Comparison of ENCODE assay signal across 13 cellular contexts in genomic region chr7:137937202-137937560, GRCh38.
A peak's percentile ranks its signal among the peaks of the same experiment; 100 is the strongest.
DNase-seq lines count a peak whose midpoint lies in the region; ATAC-seq and TF ChIP-seq lines count a peak whose summit lies in the region.
"Had no signal": no experiment of that assay in that cellular context is flagged by ENCODE, and none has a peak within 500 bp of the region (broad histone marks: within the 10 kb centered on the region; RNA-seq: fewer than 3 reads in every experiment).

No MANE protein-coding gene starts in this region.

- H3K36me3 ChIP-seq in left ventricle myocardium inferior (no peaks in the 10 kb centered on the region), colonic mucosa (no peaks in the 10 kb centered on the region), muscle layer of duodenum (ENCODE audit: control insufficient read depth in 1 of 2, insufficient read depth in 2 of 2, low read length in 2 of 2) (no peaks in the 10 kb centered on the region), tibial nerve (no peaks in the 10 kb centered on the region)

- H3K27ac ChIP-seq in left ventricle myocardium inferior (replicated peaks): peak overlapping the region; percentile 32
- H3K27ac ChIP-seq in colonic mucosa: peak overlapping the region; percentile 68
- peak overlapping the region; percentile 68 for H3K27ac ChIP-seq in muscle layer of duodenum (ENCODE audit: low read length)
- peak overlapping the region in 3 of 4 donors; percentile 66 to 82 (median 78) for H3K27ac ChIP-seq in tibial nerve

- no peak for TF ChIP-seq CTCF in left ventricle myocardium inferior (IDR thresholded peaks at IDR 0.05; ENCODE audit: borderline replicate concordance)
- TF ChIP-seq CTCF in colonic mucosa (IDR thresholded peaks at IDR 0.05): no peak
- no peak for TF ChIP-seq CTCF in tibial nerve (IDR thresholded peaks at IDR 0.05)

- H3K9me3 ChIP-seq in left ventricle myocardium inferior (replicated peaks) (no peaks in the 10 kb centered on the region), colonic mucosa (no peaks in the 10 kb centered on the region), muscle layer of duodenum (ENCODE audit: control insufficient read depth in 1 of 2, low read length in 2 of 2) (no peaks in the 10 kb centered on the region), tibial nerve (no peaks in the 10 kb centered on the region)

- H3K9ac ChIP-seq in colonic mucosa (ENCODE audit: low read depth in 2 of 2, low read length in 2 of 2): peak overlapping the region in 1 of 2 donors; percentile 38

- H3K4me1 ChIP-seq in left ventricle myocardium inferior: peaks cover 78% of the 10 kb centered on the region
- H3K4me1 ChIP-seq in colonic mucosa: peaks cover 27% of the 10 kb centered on the region
- peaks cover 33 to 39% of the 10 kb centered on the region in 2 donors for H3K4me1 ChIP-seq in muscle layer of duodenum (ENCODE audit: control insufficient read depth in 1 of 2, insufficient read depth in 2 of 2, low read length in 2 of 2)
- H3K4me1 ChIP-seq in tibial nerve: peaks cover 0 to 79% (median 47%) of the 10 kb centered on the region in 4 donors

- intact Hi-C loops in left ventricle myocardium inferior (cut with micrococcal nuclease): no loop called here
- intact Hi-C loops in Right ventricle myocardium superior (cut with DNase I): no loop called here
- intact Hi-C loops in colonic mucosa (cut with DNase I): no loop called here

- DNase-seq in left ventricle myocardium inferior (no peak), Right ventricle myocardium superior (no peak), colonic mucosa (no peak), tibial nerve (ENCODE audit: low spot score in 2 of 2) (no peak), C1 segment of cervical spinal cord (lab: John Stamatoyannopoulos, UW) (no peak), dermis blood vessel endothelial cell (no peak)
- DNase-seq: activated CD4-positive, alpha-beta T cell treated with anti-CD3 and anti-CD28 coated beads for 36 hours; activated naive CD4-positive, alpha-beta T cell treated with anti-CD3 and anti-CD28 coated beads, Interleukin-2, amount 10 ng/mL, durations not matched to agents 7 days and 5 days; kidney glomerular epithelial cell; NCI-H2081 treated with DMSO at 0.1 percent for 48 hours; SIG-M5 had no signal

- ATAC-seq in Right ventricle myocardium superior (ENCODE audit: poor library complexity) (no peak), GM19324 (IDR thresholded peaks at IDR 0.05; ENCODE audit: low FRiP score, unreplicated experiment) (no peak)
- ATAC-seq: activated CD4-positive, alpha-beta T cell treated with anti-CD3 and anti-CD28 coated beads for 36 hours had no signal

- no peaks in the 10 kb centered on the region for H3K27me3 ChIP-seq in left ventricle myocardium inferior (ENCODE audit: low read depth)
- H3K27me3 ChIP-seq in colonic mucosa: no peaks in the 10 kb centered on the region
- H3K27me3 ChIP-seq in muscle layer of duodenum (ENCODE audit: low read depth, low read length): no peaks in the 10 kb centered on the region
- H3K27me3 ChIP-seq in tibial nerve: no peaks in the 10 kb centered on the region

- H3K4me3 ChIP-seq in left ventricle myocardium inferior (no peak overlapping the region), colonic mucosa (no peak overlapping the region), muscle layer of duodenum (ENCODE audit: low read depth in 1 of 2, low read length in 2 of 2) (no peak overlapping the region), tibial nerve (no peak overlapping the region)

- no peak for TF ChIP-seq POLR2A in tibial nerve (IDR thresholded peaks at IDR 0.05)

- no peak for TF ChIP-seq EP300 in tibial nerve (IDR thresholded peaks at IDR 0.05)
